8 cellular contexts compared by ENCODE assay signal in the genomic region with DNA sequence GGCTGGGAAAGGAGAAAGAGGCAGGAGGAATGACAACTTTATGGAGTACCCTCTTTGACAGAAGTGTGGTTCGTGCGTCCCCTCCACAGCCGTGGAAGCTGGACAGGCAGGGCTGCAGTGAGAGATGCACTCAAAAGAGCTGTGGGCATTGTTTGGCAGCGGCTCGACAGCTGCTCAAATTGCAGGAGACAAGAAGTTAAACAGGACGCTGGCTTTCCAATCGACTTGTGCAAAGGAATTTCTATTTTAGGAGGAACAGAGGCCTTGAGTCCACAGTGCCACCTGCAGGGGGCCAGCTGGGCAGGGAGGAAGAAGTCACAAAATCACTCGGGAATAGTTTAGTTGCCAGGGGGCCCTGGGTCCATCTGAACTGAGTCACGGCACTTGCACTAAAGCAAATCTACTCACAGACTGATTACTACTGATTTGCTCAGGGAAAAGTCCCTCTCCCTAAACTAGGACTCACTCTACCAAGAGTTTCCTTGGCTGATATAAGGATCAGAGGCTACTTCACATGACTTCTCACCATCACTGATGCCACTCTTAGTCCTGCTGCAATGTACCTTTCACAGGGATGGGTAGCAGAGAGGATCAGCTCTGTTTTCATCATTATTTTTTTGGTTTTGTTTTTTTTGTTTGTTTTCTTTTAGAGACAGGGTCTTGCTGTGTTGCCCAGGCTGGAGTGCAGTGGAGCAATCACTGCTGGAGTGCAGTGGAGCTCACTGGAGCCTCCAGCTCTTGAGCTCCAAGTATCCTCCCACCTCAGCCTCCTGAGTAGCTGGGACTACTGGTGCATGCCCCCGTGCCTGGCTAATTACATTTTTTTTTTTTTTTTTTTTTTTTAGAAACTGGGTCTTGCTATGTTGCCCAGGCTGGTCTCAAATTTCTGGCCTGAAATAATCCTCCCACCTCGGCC.
DNase-seq lines count a peak whose midpoint lies in the region; TF ChIP-seq lines count a peak whose summit lies in the region.

No MANE protein-coding gene starts in this region.

- H3K27me3 ChIP-seq in parathyroid adenoma (ENCODE audit: control insufficient read depth, insufficient read depth, low read length), result no peaks in the 10 kb centered on the region

- no peaks in the 10 kb centered on the region for H3K9me3 Mint-ChIP-seq in activated T-helper 2 cell treated with anti-CD3 and anti-CD28 coated beads, Interferon-gamma antibody, Interleukin-2, Interleukin-4, amounts not matched to agents 10 μg/mL and 5 μg/mL and 100 μg/mL, durations not matched to agents 14 hours and 24 hours and 36 hours

- H3K9me3 ChIP-seq in parathyroid adenoma (ENCODE audit: control insufficient read depth, low read length), result no peaks in the 10 kb centered on the region

- DNase-seq in RKO (ENCODE audit: low spot score) (peak; percentile 71), fibroblast of mammary gland (ENCODE audit: low read depth) (peak; percentile 72), NCI-H524 treated with DMSO at 0.1 percent for 48 hours (lab: John Stamatoyannopoulos, UW) (no peak), NK-92 (lab: John Stamatoyannopoulos, UW; ENCODE audit: unreplicated experiment) (no peak)
- DNase-seq in activated T-helper 2 cell treated with anti-CD3 and anti-CD28 coated beads, Interferon-gamma antibody, Interleukin-2, Interleukin-4, amounts not matched to agents 10 μg/mL and 5 μg/mL and 100 μg/mL, durations not matched to agents 14 hours and 24 hours and 36 hours (ENCODE audit: low spot score), result no peak
- DNase-seq in effector CD8-positive, alpha-beta T cell (lab: John Stamatoyannopoulos, UW), result no peak

- H3K4me3 ChIP-seq in fibroblast of mammary gland (ENCODE audit: control insufficient read depth, low read depth, low read length), result no peak overlapping the region
- H3K4me3 ChIP-seq in parathyroid adenoma (ENCODE audit: low read depth, low read length), result peak overlapping the region; percentile 2

- no peak overlapping the region for H3K27ac Mint-ChIP-seq in activated T-helper 2 cell treated with anti-CD3 and anti-CD28 coated beads, Interferon-gamma antibody, Interleukin-2, Interleukin-4, amounts not matched to agents 10 μg/mL and 5 μg/mL and 100 μg/mL, durations not matched to agents 14 hours and 24 hours and 36 hours

- H3K27ac ChIP-seq in parathyroid adenoma, result peak overlapping the region; percentile 18

- H3K4me1 Mint-ChIP-seq in activated T-helper 2 cell treated with anti-CD3 and anti-CD28 coated beads, Interferon-gamma antibody, Interleukin-2, Interleukin-4, amounts not matched to agents 10 μg/mL and 5 μg/mL and 100 μg/mL, durations not matched to agents 14 hours and 24 hours and 36 hours (ENCODE audit: low read depth), result no peaks in the 10 kb centered on the region

- no peaks in the 10 kb centered on the region for H3K36me3 Mint-ChIP-seq in activated T-helper 2 cell treated with anti-CD3 and anti-CD28 coated beads, Interferon-gamma antibody, Interleukin-2, Interleukin-4, amounts not matched to agents 10 μg/mL and 5 μg/mL and 100 μg/mL, durations not matched to agents 14 hours and 24 hours and 36 hours (ENCODE audit: low read depth)

- no peak overlapping the region for H3K9ac ChIP-seq in parathyroid adenoma

- peak overlapping the region; percentile 52 for H2AFZ ChIP-seq in parathyroid adenoma

- no peaks in the 10 kb centered on the region for H3K79me2 ChIP-seq in parathyroid adenoma

- no peak overlapping the region for H3K4me3 Mint-ChIP-seq in activated T-helper 2 cell treated with anti-CD3 and anti-CD28 coated beads, Interferon-gamma antibody, Interleukin-2, Interleukin-4, amounts not matched to agents 10 μg/mL and 5 μg/mL and 100 μg/mL, durations not matched to agents 14 hours and 24 hours and 36 hours (ENCODE audit: low read depth)

- peaks cover 7% of the 10 kb centered on the region for H3K27me3 Mint-ChIP-seq in activated T-helper 2 cell treated with anti-CD3 and anti-CD28 coated beads, Interferon-gamma antibody, Interleukin-2, Interleukin-4, amounts not matched to agents 10 μg/mL and 5 μg/mL and 100 μg/mL, durations not matched to agents 14 hours and 24 hours and 36 hours (ENCODE audit: low read depth)

- intact Hi-C loops in activated T-helper 2 cell treated with anti-CD3 and anti-CD28 coated beads, Interferon-gamma antibody, Interleukin-2, Interleukin-4, amounts not matched to agents 10 μg/mL and 5 μg/mL and 100 μg/mL, durations not matched to agents 14 hours and 24 hours and 36 hours (cut with micrococcal nuclease), result no loop called here

- H3K4me2 ChIP-seq in parathyroid adenoma (ENCODE audit: low read length), result peak overlapping the region; percentile 31

- H3K36me3 ChIP-seq in parathyroid adenoma (ENCODE audit: control insufficient read depth, insufficient read depth, low read length), result no peaks in the 10 kb centered on the region

- TF ChIP-seq CTCF in GM12873 (IDR thresholded peaks at IDR 0.05; ENCODE audit: insufficient read depth, low read depth, low read length, missing control alignments), result peak; percentile 34
- peak; percentile 61 for TF ChIP-seq CTCF in fibroblast of mammary gland (conservative IDR thresholded peaks at IDR 0.05; ENCODE audit: control insufficient read depth, insufficient read depth, low read depth, low read length)
- TF ChIP-seq CTCF in parathyroid adenoma (IDR thresholded peaks at IDR 0.05), result peak; percentile 88

- peaks cover 4% of the 10 kb centered on the region for H3K4me1 ChIP-seq in parathyroid adenoma

Comparison
In these comparisons a context has a peak if more than half of its experiments do, and no peak if none do; other contexts are left out.
1. CTCF ChIP-seq: peak in every context shown above with its lines; median percentile 88 in parathyroid adenoma; 61 in fibroblast of mammary gland; 34 in GM12873.
2. DNase-seq: peak in RKO (single experiment) and fibroblast of mammary gland (single experiment); none in NCI-H524 treated with DMSO at 0.1 percent for 48 hours (single experiment), activated T-helper 2 cell treated with anti-CD3 and anti-CD28 coated beads, Interferon-gamma antibody, Interleukin-2, Interleukin-4, amounts not matched to agents 10 μg/mL and 5 μg/mL and 100 μg/mL, durations not matched to agents 14 hours and 24 hours and 36 hours (single experiment), effector CD8-positive, alpha-beta T cell (single experiment) and NK-92 (single experiment).